8 cellular contexts compared by ENCODE assay signal in the genomic region with DNA sequence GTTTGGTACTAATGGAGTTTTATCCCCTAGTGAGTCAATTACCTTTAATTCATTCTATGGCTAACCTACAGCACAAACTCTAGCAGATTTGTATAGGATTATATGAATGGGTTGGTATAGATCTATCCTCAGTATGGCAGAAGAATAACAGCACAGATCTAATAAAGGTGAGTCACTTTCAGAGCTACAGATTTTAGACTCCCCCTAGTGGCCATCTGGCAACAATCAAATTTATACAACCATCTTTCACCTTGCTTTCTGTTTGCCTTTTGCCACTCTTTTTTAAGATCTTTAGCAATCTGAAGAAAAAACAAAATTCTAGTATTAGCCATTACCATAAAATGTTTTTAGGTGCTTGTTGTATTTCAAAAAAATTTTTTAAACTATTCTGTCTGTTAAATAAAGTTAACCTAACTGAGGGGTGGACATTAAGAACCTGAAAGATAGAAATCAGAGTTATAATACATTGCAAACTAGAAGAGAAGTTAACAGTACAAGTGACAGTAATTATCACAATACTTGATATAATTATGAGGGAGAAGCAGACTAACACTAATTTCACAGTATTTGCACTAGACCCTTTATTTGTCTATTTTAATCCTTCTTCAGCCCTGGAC. TPM values are rescaled to one million over a fixed set of nuclear protein-coding genes. Genes with fewer than 3 reads are reported as not detected.
DNase-seq lines count a peak whose midpoint lies in the region; ATAC-seq, FAIRE-seq and TF ChIP-seq lines count a peak whose summit lies in the region.

No MANE protein-coding gene starts in this region.

- H3K9me1 ChIP-seq in keratinocyte (ENCODE audit: control insufficient read depth, extremely low read depth, insufficient read depth, low read length) = no peaks in the 10 kb centered on the region

- intact Hi-C loops in activated CD4-positive, alpha-beta T cell treated with anti-CD3 and anti-CD28 coated beads for 36 hours (cut with DNase I, micrococcal nuclease) = loop anchor here (1.0 to 10.0 kb wide), 6 partner anchors 20 to 209 kb away; a partner anchor contains a TSS
- intact Hi-C loops in GM12878 (cut with micrococcal nuclease; ENCODE audit: unreplicated experiment) = loop anchor here (1.0 to 5.0 kb wide), 4 partner anchors 21 to 143 kb away; a partner anchor contains a TSS
- intact Hi-C loops in tibial artery (cut with DNase I; ENCODE audit: low total_unique reads) = loop anchor here (10.0 kb wide), 1 partner anchor 797 kb away; no protein-coding TSS in a partner anchor

- no peaks in the 10 kb centered on the region for H3K9me3 Mint-ChIP-seq in activated CD4-positive, alpha-beta T cell treated with anti-CD3 and anti-CD28 coated beads for 36 hours (ENCODE audit: low read depth)

- no peaks in the 10 kb centered on the region for H3K79me2 ChIP-seq in GM12878 (ENCODE audit: control insufficient read depth, insufficient read depth, low read length)
- H3K79me2 ChIP-seq in keratinocyte (ENCODE audit: control insufficient read depth, insufficient read depth, low read length) = no peaks in the 10 kb centered on the region

- H3K27ac Mint-ChIP-seq in activated CD4-positive, alpha-beta T cell treated with anti-CD3 and anti-CD28 coated beads for 36 hours = no peak overlapping the region

- no peaks in the 10 kb centered on the region for H4K20me1 ChIP-seq in GM12878 (ENCODE audit: control insufficient read depth, insufficient read depth)
- no peaks in the 10 kb centered on the region for H4K20me1 ChIP-seq in keratinocyte (ENCODE audit: control insufficient read depth, extremely low read depth, insufficient read depth, low read length)

- no peak for TF ChIP-seq POLR2A in GM12878 (IDR thresholded peaks at IDR 0.05; ENCODE audit: low read depth, low read length)

- H3K4me2 ChIP-seq in GM12878 (ENCODE audit: control insufficient read depth, insufficient read depth) (no peak overlapping the region; the same call in 1 of the 2 replicates), keratinocyte (ENCODE audit: control insufficient read depth, extremely low read depth, insufficient read depth, low read depth, low read length) (no peak overlapping the region)

- in situ Hi-C loops in GM12878 (cut with MboI) = no loop called here

- ATAC-seq in activated CD4-positive, alpha-beta T cell treated with anti-CD3 and anti-CD28 coated beads for 36 hours = peak; percentile 81
- ATAC-seq in GM19351 (IDR thresholded peaks at IDR 0.05; ENCODE audit: unreplicated experiment) (peak; percentile 76), HG03457 (IDR thresholded peaks at IDR 0.05; ENCODE audit: unreplicated experiment) (peak; percentile 50), GM12878 (peak; percentile 93)

- H3K27me3 ChIP-seq in GM12878 (replicated peaks in 1 of 2; ENCODE audit: control insufficient read depth in 2 of 2, insufficient read depth in 2 of 2, low read length in 1 of 2) = no peaks in the 10 kb centered on the region
- H3K27me3 ChIP-seq in keratinocyte (ENCODE audit: control insufficient read depth, extremely low read depth, insufficient read depth, low read length) = no peaks in the 10 kb centered on the region
- H3K27me3 ChIP-seq in tibial artery = no peaks in the 10 kb centered on the region

- no peak overlapping the region for H3K4me3 ChIP-seq in GM12878
- no peak overlapping the region for H3K4me3 ChIP-seq in keratinocyte (ENCODE audit: control insufficient read depth in 2 of 3, extremely low read depth in 1 of 3, insufficient read depth in 2 of 3, low read depth in 1 of 3, low read length in 3 of 3)
- no peak overlapping the region for H3K4me3 ChIP-seq in tibial artery

- POLR2A ChIA-PET in activated CD4-positive, alpha-beta T cell treated with anti-CD3 and anti-CD28 coated beads for 36 hours (lab: Charles Lee) = no interaction called here
- POLR2A ChIA-PET in GM12878 (lab: Charles Lee) = no interaction called here

- H3K27me3 Mint-ChIP-seq in activated CD4-positive, alpha-beta T cell treated with anti-CD3 and anti-CD28 coated beads for 36 hours = no peaks in the 10 kb centered on the region

- no TSS peak for BruUV-seq in GM12878 (replicated peaks; lab: Mats Ljungman, UMichigan)

- peaks cover 40% of the 10 kb centered on the region for H3K36me3 Mint-ChIP-seq in activated CD4-positive, alpha-beta T cell treated with anti-CD3 and anti-CD28 coated beads for 36 hours (ENCODE audit: low read depth)

- CTCF ChIA-PET in activated CD4-positive, alpha-beta T cell treated with anti-CD3 and anti-CD28 coated beads for 36 hours (lab: Charles Lee) = interaction anchor here (0.5 to 2.7 kb wide), 20 partner anchors 11 to 1187 kb away, joined by 3 to 11 read pairs (median 3); a partner anchor contains a TSS
- CTCF ChIA-PET in GM12878 (lab: Yijun Ruan, JAX) = interaction anchor here (0.5 to 2.6 kb wide), 23 partner anchors 14 to 356 kb away, joined by 3 to 10 read pairs (median 4); a partner anchor contains a TSS

- peaks cover 21% of the 10 kb centered on the region for H3K4me1 Mint-ChIP-seq in activated CD4-positive, alpha-beta T cell treated with anti-CD3 and anti-CD28 coated beads for 36 hours

- TF ChIP-seq CTCF in GM12878 (IDR thresholded peaks at IDR 0.05 in 2 of 3, conservative IDR thresholded peaks at IDR 0.05 in 1 of 3; ENCODE audit: control insufficient read depth in 2 of 3, extremely low read depth in 1 of 3, insufficient read depth in 1 of 3, low read depth in 3 of 3, low read length in 3 of 3) (peak; percentile 73 to 77 (median 76)), keratinocyte (optimal IDR thresholded peaks at IDR 0.05 in 1 of 3, IDR thresholded peaks at IDR 0.05 in 1 of 3, conservative IDR thresholded peaks at IDR 0.05 in 1 of 3; ENCODE audit: extremely low read depth in 1 of 3, insufficient read depth in 2 of 3, low read length in 3 of 3) (peak in 2 of 3 experiments; percentile 61 to 69), tibial artery (IDR thresholded peaks at IDR 0.05) (peak; percentile 69 to 75)

- H3K9me3 ChIP-seq in GM12878 (replicated peaks; ENCODE audit: control insufficient read depth, insufficient read depth, low read length) = no peaks in the 10 kb centered on the region
- H3K9me3 ChIP-seq in keratinocyte (ENCODE audit: control insufficient read depth, low read depth, low read length) = no peaks in the 10 kb centered on the region
- H3K9me3 ChIP-seq in tibial artery = no peaks in the 10 kb centered on the region

- peak; percentile 63 for TF ChIP-seq RAD21 in GM12878 (IDR thresholded peaks at IDR 0.05; ENCODE audit: insufficient read depth, low read depth, low read length)

- no peak overlapping the region; the same call in 1 of the 2 replicates for H2AFZ ChIP-seq in GM12878 (ENCODE audit: control insufficient read depth, low read depth, low read length)
- no peak overlapping the region for H2AFZ ChIP-seq in keratinocyte (ENCODE audit: control insufficient read depth, low read length)

- RAD21 ChIA-PET in GM12878 (lab: Charles Lee; ENCODE audit: unreplicated experiment) = interaction anchor here (0.6 to 2.2 kb wide), 10 partner anchors 17 to 136 kb away, joined by 3 to 8 read pairs (median 4); no protein-coding TSS in a partner anchor

- dilution Hi-C loops in keratinocyte (cut with MboI; ENCODE audit: extremely low pct_ligation_motif_present, low sequenced_read_pairs) = no loop called here

- H3K27ac ChIP-seq in GM12878 (ENCODE audit: control insufficient read depth, insufficient read depth) (no peak overlapping the region; the same call in 1 of the 2 replicates), keratinocyte (ENCODE audit: control insufficient read depth, insufficient read depth, low read length) (no peak overlapping the region), tibial artery (no peak overlapping the region)

- H3K9ac ChIP-seq in GM12878 (ENCODE audit: control insufficient read depth, insufficient read depth, low read length) = no peak overlapping the region
- no peak overlapping the region for H3K9ac ChIP-seq in keratinocyte (ENCODE audit: control insufficient read depth, extremely low read depth, insufficient read depth, low read length)

- FAIRE-seq in GM12878 (lab: Jason Lieb, UNC) (peak; percentile 71), keratinocyte (lab: Jason Lieb, UNC) (peak; percentile 39)

- SMC1A ChIA-PET in GM12878 (lab: Charles Lee; ENCODE audit: uncharacterized antibody, unreplicated experiment) = interaction anchor here (0.9 to 2.8 kb wide), 8 partner anchors 18 to 144 kb away, joined by 3 to 10 read pairs (median 4); a partner anchor contains a TSS

- peaks cover 20% of the 10 kb centered on the region for H3K4me1 ChIP-seq in GM12878 (ENCODE audit: control insufficient read depth, insufficient read depth, low read length)
- no peaks in the 10 kb centered on the region for H3K4me1 ChIP-seq in keratinocyte (ENCODE audit: control insufficient read depth, extremely low read depth, insufficient read depth, low read length)
- no peaks in the 10 kb centered on the region for H3K4me1 ChIP-seq in tibial artery

- TF ChIP-seq EP300 in GM12878 (IDR thresholded peaks at IDR 0.05; ENCODE audit: borderline replicate concordance in 1 of 2, control insufficient read depth in 1 of 2, low read depth in 2 of 2, low read length in 2 of 2) = no peak

- DNase-seq in activated CD4-positive, alpha-beta T cell treated with anti-CD3 and anti-CD28 coated beads for 36 hours = peak; percentile 22
- DNase-seq in activated CD4-positive, alpha-beta T cell treated with anti-CD3 and anti-CD28 coated beads, Interleukin-2, amount 50 U/mL, for 48 hours = no peak
- DNase-seq in NCI-H82 (lab: John Stamatoyannopoulos, UW) (peak; percentile 68), GM12878 (ENCODE audit: low read depth, low spot score) (no peak), keratinocyte (ENCODE audit: low read depth, low spot score) (no peak), tibial artery (no peak)

- H3K36me3 ChIP-seq in GM12878 (ENCODE audit: control insufficient read depth in 2 of 2, insufficient read depth in 2 of 2, low read length in 1 of 2) (peaks cover 1 to 2% of the 10 kb centered on the region in 2 experiments; a peak in 2 of 4 replicates), keratinocyte (ENCODE audit: control insufficient read depth in 2 of 2, extremely low read depth in 1 of 2, insufficient read depth in 2 of 2, low read length in 2 of 2) (no peaks in the 10 kb centered on the region), tibial artery (no peaks in the 10 kb centered on the region)

- H3K4me3 Mint-ChIP-seq in activated CD4-positive, alpha-beta T cell treated with anti-CD3 and anti-CD28 coated beads for 36 hours = no peak overlapping the region

RNA-seq across cellular contexts. Expression of a gene that starts 25.8 kb away (rescaled TPM):
- total RNA-seq in activated CD4-positive, alpha-beta T cell treated with anti-CD3 and anti-CD28 coated beads for 36 hours = 10 to 100 TPM; 16.9 to 23.5 TPM
- 6.3 and 6.5 TPM in 2 replicates for total RNA-seq in GM12878 (2013; cell fraction: nucleolus; rRNA removed)
- total RNA-seq in GM12878 (2014; rRNA removed) = 12.3 and 13.9 TPM in 2 replicates
- 13.1 and 13.6 TPM in 2 replicates for total RNA-seq in GM12878 (2014; rRNA removed; fragmentation: Illumina TruSeq; extraction: Trizol)
- 10.3 and 14.2 TPM in 2 replicates for total RNA-seq in GM12878 (2021)
- polyA plus RNA-seq in GM12878 (2011; ENCODE audit: low read depth) = 1.8 TPM
- polyA plus RNA-seq in GM12878 (2011; rRNA removed) = 14.7 and 19.6 TPM in 2 replicates
- polyA plus RNA-seq in GM12878 (2011; cell fraction: cytosol; rRNA removed) = 7.5 and 8.4 TPM in 2 replicates
- 6.2 and 6.7 TPM in 2 replicates for polyA plus RNA-seq in GM12878 (2011; cell fraction: nucleus; rRNA removed)
- 2.3 and 3.4 TPM in 2 replicates for polyA plus RNA-seq in GM12878 (2012)
- polyA plus RNA-seq in GM12878 (2014; fragmentation: Illumina TruSeq; extraction: Trizol) = 15.4 and 20.6 TPM in 2 replicates
- polyA plus RNA-seq in GM12878 (2014; fragmentation: Nextera tagmentation; extraction: Ambion mirVana) = 1 to 10 TPM; 6.9 to 7.0 TPM
- polyA plus RNA-seq in GM12878 (2014; rRNA removed) = 7.2 and 8.8 TPM in 2 replicates
- polyA plus RNA-seq in GM12878 (2016; fragmentation: Nextera tagmentation; extraction: Ambion mirVana) = 10 to 100 TPM; 22.6 to 27.8 TPM
- 10.8 and 14.1 TPM in 2 replicates for polyA minus RNA-seq in GM12878 (2011; rRNA and poly(A)+ RNA removed)
- polyA minus RNA-seq in GM12878 (2011; cell fraction: cytosol; rRNA and poly(A)+ RNA removed) = 4.0 and 4.9 TPM in 2 replicates
- polyA minus RNA-seq in GM12878 (2011; cell fraction: nucleus; rRNA and poly(A)+ RNA removed) = 3.4 and 6.8 TPM in 2 replicates
- 2.2 to 8.7 TPM (median 8.1 TPM) in 3 replicates for polyA plus RNA-seq in keratinocyte
- not detected for polyA plus RNA-seq in keratinocyte (2011; ENCODE audit: low read depth)
- polyA plus RNA-seq in keratinocyte (2011; cell fraction: cytosol; rRNA removed) = 1.9 and 3.8 TPM in 2 replicates
- 2.7 and 3.3 TPM in 2 replicates for polyA plus RNA-seq in keratinocyte (2011; cell fraction: nucleus; rRNA removed)
- polyA plus RNA-seq in keratinocyte (2012; ENCODE audit: low replicate concordance) = 0.23 and 5.7 TPM in 2 replicates
- 3.1 to 16.8 TPM (median 14.9 TPM) in 3 replicates for polyA minus RNA-seq in keratinocyte
- 0.96 TPM for polyA minus RNA-seq in keratinocyte (2011; cell fraction: cytosol; rRNA and poly(A)+ RNA removed)
- polyA minus RNA-seq in keratinocyte (2011; cell fraction: nucleus; rRNA and poly(A)+ RNA removed) = 2.6 and 2.8 TPM in 2 replicates

RNA-seq across cellular contexts. Expression of a gene that starts 27.1 kb away (rescaled TPM):
- total RNA-seq in activated CD4-positive, alpha-beta T cell treated with anti-CD3 and anti-CD28 coated beads for 36 hours = 10 to 100 TPM; 18.2 to 23.4 TPM
- total RNA-seq in GM12878 (2013; cell fraction: nucleolus; rRNA removed) = 32.3 and 37.1 TPM in 2 replicates
- 16.1 and 18.3 TPM in 2 replicates for total RNA-seq in GM12878 (2014; rRNA removed)
- 19.4 and 20.2 TPM in 2 replicates for total RNA-seq in GM12878 (2014; rRNA removed; fragmentation: Illumina TruSeq; extraction: Trizol)
- 20.6 and 21.5 TPM in 2 replicates for total RNA-seq in GM12878 (2021)
- 16.8 TPM for polyA plus RNA-seq in GM12878 (2011; ENCODE audit: low read depth)
- polyA plus RNA-seq in GM12878 (2011; rRNA removed) = 43.6 and 55.5 TPM in 2 replicates
- polyA plus RNA-seq in GM12878 (2011; cell fraction: cytosol; rRNA removed) = 23.9 and 33.0 TPM in 2 replicates
- polyA plus RNA-seq in GM12878 (2011; cell fraction: nucleus; rRNA removed) = 12.0 and 17.6 TPM in 2 replicates
- 18.7 and 20.6 TPM in 2 replicates for polyA plus RNA-seq in GM12878 (2012)
- polyA plus RNA-seq in GM12878 (2014; fragmentation: Illumina TruSeq; extraction: Trizol) = 26.9 and 30.4 TPM in 2 replicates
- polyA plus RNA-seq in GM12878 (2014; fragmentation: Nextera tagmentation; extraction: Ambion mirVana) = 10 to 100 TPM; 21.5 to 25.3 TPM
- 14.2 and 15.4 TPM in 2 replicates for polyA plus RNA-seq in GM12878 (2014; rRNA removed)
- polyA plus RNA-seq in GM12878 (2016; fragmentation: Nextera tagmentation; extraction: Ambion mirVana) = 10 to 100 TPM; 14.9 to 15.4 TPM
- 30.4 and 38.0 TPM in 2 replicates for polyA minus RNA-seq in GM12878 (2011; rRNA and poly(A)+ RNA removed)
- polyA minus RNA-seq in GM12878 (2011; cell fraction: cytosol; rRNA and poly(A)+ RNA removed) = 14.4 and 14.9 TPM in 2 replicates
- 8.8 and 12.3 TPM in 2 replicates for polyA minus RNA-seq in GM12878 (2011; cell fraction: nucleus; rRNA and poly(A)+ RNA removed)
- 32.3 to 43.5 TPM (median 36.5 TPM) in 3 replicates for polyA plus RNA-seq in keratinocyte
- 7.4 TPM for polyA plus RNA-seq in keratinocyte (2011; ENCODE audit: low read depth)
- 19.1 and 36.4 TPM in 2 replicates for polyA plus RNA-seq in keratinocyte (2011; cell fraction: cytosol; rRNA removed)
- polyA plus RNA-seq in keratinocyte (2011; cell fraction: nucleus; rRNA removed) = 43.6 and 50.2 TPM in 2 replicates
- 18.7 and 21.7 TPM in 2 replicates for polyA plus RNA-seq in keratinocyte (2012; ENCODE audit: low replicate concordance)
- polyA minus RNA-seq in keratinocyte = 7.9 to 32.2 TPM (median 27.3 TPM) in 3 replicates
- 20.5 TPM for polyA minus RNA-seq in keratinocyte (2011; cell fraction: cytosol; rRNA and poly(A)+ RNA removed)
- polyA minus RNA-seq in keratinocyte (2011; cell fraction: nucleus; rRNA and poly(A)+ RNA removed) = 16.8 and 34.7 TPM in 2 replicates

Comparison
In these comparisons a context has a peak if more than half of its experiments do, and no peak if none do; other contexts are left out.
1. DNase-seq: peak in activated CD4-positive, alpha-beta T cell treated with anti-CD3 and anti-CD28 coated beads for 36 hours (single experiment) and NCI-H82 (single experiment); none in activated CD4-positive, alpha-beta T cell treated with anti-CD3 and anti-CD28 coated beads, Interleukin-2, amount 50 U/mL, for 48 hours (0 of 2), GM12878 (single experiment), keratinocyte (single experiment) and tibial artery (0 of 2).
2. Peak in every context shown above with its lines, with median percentiles within 50 percentile points of each other: ATAC-seq and CTCF ChIP-seq.